In genomic region chr5:173925449-173926071, GRCh38 we compare ENCODE assay signal across 8 cellular contexts. TPM values are rescaled to one million over a fixed set of nuclear protein-coding genes. Genes with fewer than 3 reads are reported as not detected.
DNase-seq lines count a peak whose midpoint lies in the region; ATAC-seq and TF ChIP-seq lines count a peak whose summit lies in the region.

No MANE protein-coding gene starts in this region.

- no TSS peak for BruUV-seq in PC-3 (replicated peaks; lab: Mats Ljungman, UMichigan)

- H3K9me2 ChIP-seq in PC-3 (replicated peaks; ENCODE audit: low read length), result no peaks in the 10 kb centered on the region

- WGBS in heart left ventricle, 4 donors, result 28 to 42% (median 38%) methylated on average over 3 of the region's 3 CpGs
- WGBS in spleen, 5 donors, result 26 to 36% (median 32%) methylated on average over 3 of the region's 3 CpGs

- TF ChIP-seq CTCF in PC-3 (conservative IDR thresholded peaks at IDR 0.05; ENCODE audit: low read depth, low read length) (peak; percentile 82), heart left ventricle (IDR thresholded peaks at IDR 0.05) (peak; percentile 21 to 70 (median 46)), spleen (IDR thresholded peaks at IDR 0.05 in 8 of 11, conservative IDR thresholded peaks at IDR 0.05 in 3 of 11) (peak in 7 of 11 experiments; percentile 43 to 59 (median 52))

- POLR2A ChIA-PET in PC-3 (lab: Charles Lee; ENCODE audit: unreplicated experiment), result no interaction called here

- intact Hi-C loops in PC-3 (cut with micrococcal nuclease) (loop anchor here (1.0 to 2.0 kb wide), 2 partner anchors 15 to 28 kb away; no protein-coding TSS in a partner anchor), heart left ventricle (cut with DNase I) (loop anchor here in 2 of 10 donors (5.0 kb wide), 2 partner anchors 33 to 38 kb away; partner anchors contain the start of gene CPEB4 (in 1 of the 2)), spleen (cut with DNase I; ENCODE audit: low total_unique reads) (no loop called here)

- no peaks in the 10 kb centered on the region for H3F3A ChIP-seq in PC-3 (ENCODE audit: low read length, unreplicated experiment)

- H3K4me1 ChIP-seq in PC-3 (ENCODE audit: insufficient read depth, low read length) (peaks cover 29% of the 10 kb centered on the region), heart left ventricle (peaks cover 15 to 97% (median 67%) of the 10 kb centered on the region in 12 donors), spleen (peaks cover 24 to 93% (median 69%) of the 10 kb centered on the region in 6 donors)

- H3K4me1 Mint-ChIP-seq in activated naive CD4-positive, alpha-beta T cell treated with anti-CD3 and anti-CD28 coated beads, Interleukin-2, amount 10 ng/mL, durations not matched to agents 7 days and 5 days, result peaks cover 3% of the 10 kb centered on the region

- DNase-seq in NOMO-1 treated with DMSO at 0.1 percent for 48 hours (lab: John Stamatoyannopoulos, UW; ENCODE audit: unreplicated experiment) (peak; percentile 30), NOMO-1 treated with dmso at 0.1 percent for 144 hours (lab: John Stamatoyannopoulos, UW; ENCODE audit: unreplicated experiment) (no peak), PC-3 (peak; percentile 72), heart left ventricle (peak in 4 of 5 donors; percentile 42 to 62 (median 52)), spleen (peak; percentile 82), NCI-H2081 treated with DMSO at 0.1 percent for 48 hours (lab: John Stamatoyannopoulos, UW) (no peak)
- peak; percentile 59 for DNase-seq in activated naive CD4-positive, alpha-beta T cell treated with anti-CD3 and anti-CD28 coated beads, Interleukin-2, amount 10 ng/mL, durations not matched to agents 7 days and 5 days

- H3K27me3 ChIP-seq in PC-3 (ENCODE audit: low read length), result no peaks in the 10 kb centered on the region
- H3K27me3 ChIP-seq in heart left ventricle, result no peaks in the 10 kb centered on the region
- no peaks in the 10 kb centered on the region for H3K27me3 ChIP-seq in spleen (replicated peaks in 1 of 7)

- no peaks in the 10 kb centered on the region for H3K9me3 Mint-ChIP-seq in activated naive CD4-positive, alpha-beta T cell treated with anti-CD3 and anti-CD28 coated beads, Interleukin-2, amount 10 ng/mL, durations not matched to agents 7 days and 5 days

- H3K9me3 ChIP-seq in PC-3 (ENCODE audit: low read length) (no peaks in the 10 kb centered on the region), heart left ventricle (no peaks in the 10 kb centered on the region), spleen (no peaks in the 10 kb centered on the region)

- no peaks in the 10 kb centered on the region for H3K27me3 Mint-ChIP-seq in activated naive CD4-positive, alpha-beta T cell treated with anti-CD3 and anti-CD28 coated beads, Interleukin-2, amount 10 ng/mL, durations not matched to agents 7 days and 5 days

- H3K4me3 ChIP-seq in PC-3 (ENCODE audit: low read length) (no peak overlapping the region), heart left ventricle (peak overlapping the region in 2 of 12 donors; percentile 3 to 10), spleen (no peak overlapping the region)

- peak overlapping the region; percentile 27 for H3K27ac ChIP-seq in PC-3 (ENCODE audit: low read length)
- peak overlapping the region; percentile 58 to 89 (median 86) for H3K27ac ChIP-seq in heart left ventricle
- peak overlapping the region in 5 of 8 donors; percentile 7 to 85 (median 56) for H3K27ac ChIP-seq in spleen

- H3K36me3 Mint-ChIP-seq in activated naive CD4-positive, alpha-beta T cell treated with anti-CD3 and anti-CD28 coated beads, Interleukin-2, amount 10 ng/mL, durations not matched to agents 7 days and 5 days, result peaks cover 3% of the 10 kb centered on the region

- H2AFZ ChIP-seq in PC-3 (ENCODE audit: low read length), result no peak overlapping the region

- no peaks in the 10 kb centered on the region for H4K20me1 ChIP-seq in PC-3 (ENCODE audit: low read length)

- peaks cover 68% of the 10 kb centered on the region for H3K79me2 ChIP-seq in PC-3 (ENCODE audit: low read length)

- ATAC-seq in PC-3 (peak; percentile 23), heart left ventricle (peak in 1 of 4 donors; percentile 14), HG03457 (IDR thresholded peaks at IDR 0.05; ENCODE audit: unreplicated experiment) (no peak)

- TF ChIP-seq POLR2A in heart left ventricle (IDR thresholded peaks at IDR 0.05) (no peak), spleen (IDR thresholded peaks at IDR 0.05) (no peak)

- H3K27ac Mint-ChIP-seq in activated naive CD4-positive, alpha-beta T cell treated with anti-CD3 and anti-CD28 coated beads, Interleukin-2, amount 10 ng/mL, durations not matched to agents 7 days and 5 days, result no peak overlapping the region

- H3K36me3 ChIP-seq in PC-3 (ENCODE audit: low read depth, low read length), result peaks cover 3% of the 10 kb centered on the region; the same call in 1 of the 2 replicates
- H3K36me3 ChIP-seq in heart left ventricle, result peaks cover 0 to 15% (median 0%) of the 10 kb centered on the region in 9 donors
- peaks cover 0 to 42% (median 0%) of the 10 kb centered on the region in 6 donors for H3K36me3 ChIP-seq in spleen

- peak overlapping the region; percentile 50 for H3K4me2 ChIP-seq in PC-3 (ENCODE audit: low read length)

- no peak overlapping the region for H3K4me3 Mint-ChIP-seq in activated naive CD4-positive, alpha-beta T cell treated with anti-CD3 and anti-CD28 coated beads, Interleukin-2, amount 10 ng/mL, durations not matched to agents 7 days and 5 days

- no peak overlapping the region for H3K9ac ChIP-seq in PC-3 (ENCODE audit: low read length)

- CTCF ChIA-PET in PC-3 (lab: Charles Lee), result interaction anchor here (0.6 to 1.2 kb wide), 6 partner anchors 18 to 632 kb away, joined by 3 to 6 read pairs (median 3); partner anchors contain the start of gene CPEB4
- CTCF ChIA-PET in activated naive CD4-positive, alpha-beta T cell treated with anti-CD3 and anti-CD28 coated beads, Interleukin-2, amount 10 ng/mL, durations not matched to agents 7 days and 5 days (lab: Charles Lee), result interaction anchor here (0.7 to 2.2 kb wide), 21 partner anchors 9 to 314 kb away, joined by 3 to 19 read pairs (median 4); no protein-coding TSS in a partner anchor

RNA-seq across cellular contexts. Expression of gene CPEB4, which starts 37.4 kb away (rescaled TPM):
- total RNA-seq in PC-3 (2014; rRNA removed), result 26.2 and 37.0 TPM in 2 replicates
- 100 to 1,000 TPM; 104 to 217 (median 172) TPM for total RNA-seq in heart left ventricle
- 100 to 1,000 TPM in 1 of 2 donors, 10 to 100 TPM in 1; 28.7 to 158 TPM for polyA plus RNA-seq in heart left ventricle
- 100 to 1,000 TPM in 2 of 7 donors, 10 to 100 TPM in 5; 65.5 to 107 (median 88.3) TPM for total RNA-seq in spleen
- polyA plus RNA-seq in spleen, result 1 to 10 TPM; 2.3 to 7.3 (median 2.9) TPM

Comparison
In these comparisons a context has a peak if more than half of its experiments do, and no peak if none do; other contexts are left out.
1. DNase-seq: peak in NOMO-1 treated with DMSO at 0.1 percent for 48 hours (single experiment), PC-3 (single experiment), activated naive CD4-positive, alpha-beta T cell treated with anti-CD3 and anti-CD28 coated beads, Interleukin-2, amount 10 ng/mL, durations not matched to agents 7 days and 5 days (single experiment), heart left ventricle (4 of 5) and spleen (single experiment); none in NOMO-1 treated with dmso at 0.1 percent for 144 hours (single experiment) and NCI-H2081 treated with DMSO at 0.1 percent for 48 hours (single experiment).
2. H3K27ac ChIP-seq: peak in every context shown above with its lines; median percentile 86 in heart left ventricle; 56 in spleen; 27 in PC-3.
3. Peak in every context shown above with its lines, with median percentiles within 50 percentile points of each other: CTCF ChIP-seq.